30 cellular contexts compared by ENCODE assay signal in genomic region chr5:10715605-10716004, GRCh38.
"Had no signal": no experiment of that assay in that cellular context is flagged by ENCODE, and none has a peak within 500 bp of the region (broad histone marks: within the 10 kb centered on the region; RNA-seq: fewer than 3 reads in every experiment).

No MANE protein-coding gene starts in this region.

- H3K4me1 ChIP-seq: breast epithelium, colonic mucosa had no signal

- H3K4me3 ChIP-seq: breast epithelium, cardiac muscle cell, colonic mucosa had no signal

- H3K36me3 ChIP-seq: breast epithelium, cardiac muscle cell, colonic mucosa had no signal

- H3K4me3 Mint-ChIP-seq: activated B cell treated with CpG ODN at 0.5 μM for 24 hours; activated CD8-positive, alpha-beta T cell treated with anti-CD3 and anti-CD28 coated beads for 36 hours; activated naive CD8-positive, alpha-beta T cell treated with anti-CD3 and anti-CD28 coated beads, Interleukin-2, amount 10 ng/mL, durations not matched to agents 7 days and 5 days; activated T-cell treated with anti-CD3 and anti-CD28 coated beads, Interleukin-2, amount 50 U/mL, for 4 hours; activated T-helper 17 cell treated with anti-CD3 and anti-CD28 coated beads, Interleukin-2, amount 50 U/mL, for 72 hours; T-helper 17 cell; T-helper 2 cell treated with Interferon-gamma antibody and Interleukin-4, amounts not matched to agents 5 μg/mL and 100 μg/mL, for 36 hours had no signal

- H3K27me3 ChIP-seq: breast epithelium, cardiac muscle cell, colonic mucosa had no signal

- H3K27ac ChIP-seq: breast epithelium, cardiac muscle cell, colonic mucosa, WERI-Rb-1 had no signal

- H3K27ac Mint-ChIP-seq: activated B cell treated with CpG ODN at 0.5 μM for 24 hours; activated CD8-positive, alpha-beta T cell treated with anti-CD3 and anti-CD28 coated beads for 36 hours; activated naive CD8-positive, alpha-beta T cell treated with anti-CD3 and anti-CD28 coated beads, Interleukin-2, amount 10 ng/mL, durations not matched to agents 7 days and 5 days; activated T-helper 17 cell treated with anti-CD3 and anti-CD28 coated beads, Interleukin-2, amount 50 U/mL, for 72 hours; T-helper 17 cell; T-helper 2 cell treated with Interferon-gamma antibody and Interleukin-4, amounts not matched to agents 5 μg/mL and 100 μg/mL, for 36 hours had no signal

- ATAC-seq: activated CD4-positive, CD25-positive, alpha-beta regulatory T cell treated with anti-CD3 and anti-CD28 coated beads, Interleukin-2, amount 50 U/mL, for 24 hours; activated CD8-positive, alpha-beta T cell treated with anti-CD3 and anti-CD28 coated beads for 36 hours; activated T-cell treated with anti-CD3 and anti-CD28 coated beads, Interleukin-2, amount 50 U/mL, for 4 hours; activated T-helper 17 cell treated with anti-CD3 and anti-CD28 coated beads, Interleukin-2, amount 50 U/mL, for 72 hours; esophagus mucosa; T-helper 17 cell had no signal

- H3K4me1 Mint-ChIP-seq: activated B cell treated with CpG ODN at 0.5 μM for 24 hours had no signal

- DNase-seq: activated B cell treated with CpG ODN at 0.5 μM for 24 hours; activated CD4-positive, alpha-beta T cell treated with anti-CD3 and anti-CD28 coated beads for 48 hours; activated CD4-positive, alpha-beta T cell treated with anti-CD3 and anti-CD28 coated beads, Interleukin-2, amount 50 U/mL, for 1 hour; activated CD4-positive, alpha-beta T cell treated with anti-CD3 and anti-CD28 coated beads, Interleukin-2, amount 50 U/mL, for 48 hours; activated CD8-positive, alpha-beta memory T cell treated with anti-CD3 and anti-CD28 coated beads for 24 hours; activated CD8-positive, alpha-beta T cell treated with anti-CD3 and anti-CD28 coated beads for 36 hours; activated effector memory CD4-positive, alpha-beta T cell treated with Interleukin-2 at 50 U/mL for 16 hours; activated gamma-delta T cell treated with Interleukin-2 at 50 U/mL for 16 hours; activated naive CD4-positive, alpha-beta T cell treated with anti-CD3 and anti-CD28 coated beads, Interleukin-2, amount 50 U/mL, for 16 hours; activated naive CD4-positive, alpha-beta T cell treated with Interleukin-2 at 50 U/mL for 16 hours; activated naive CD8-positive, alpha-beta T cell treated with anti-CD3 and anti-CD28 coated beads, Interleukin-2, amount 10 ng/mL, durations not matched to agents 7 days and 5 days; activated T-cell treated with anti-CD3 and anti-CD28 coated beads, Interleukin-2, amount 50 U/mL, for 4 hours; amniotic stem cell; anterior cingulate cortex; central memory CD4-positive, alpha-beta T cell; cerebellar nuclear complex; colonic mucosa; effector CD8-positive, alpha-beta T cell; foreskin fibroblast; head of caudate nucleus; T-helper 1 cell; T-helper 17 cell; T1000; WERI-Rb-1 had no signal

- H3K27me3 Mint-ChIP-seq: activated B cell treated with CpG ODN at 0.5 μM for 24 hours; activated CD8-positive, alpha-beta T cell treated with anti-CD3 and anti-CD28 coated beads for 36 hours; activated naive CD8-positive, alpha-beta T cell treated with anti-CD3 and anti-CD28 coated beads, Interleukin-2, amount 10 ng/mL, durations not matched to agents 7 days and 5 days; activated T-helper 17 cell treated with anti-CD3 and anti-CD28 coated beads, Interleukin-2, amount 50 U/mL, for 72 hours; T-helper 17 cell had no signal

- H3K9me3 Mint-ChIP-seq: activated B cell treated with CpG ODN at 0.5 μM for 24 hours; activated CD8-positive, alpha-beta T cell treated with anti-CD3 and anti-CD28 coated beads for 36 hours; activated naive CD8-positive, alpha-beta T cell treated with anti-CD3 and anti-CD28 coated beads, Interleukin-2, amount 10 ng/mL, durations not matched to agents 7 days and 5 days; activated T-cell treated with anti-CD3 and anti-CD28 coated beads, Interleukin-2, amount 50 U/mL, for 4 hours; activated T-helper 17 cell treated with anti-CD3 and anti-CD28 coated beads, Interleukin-2, amount 50 U/mL, for 72 hours; T-helper 2 cell treated with Interferon-gamma antibody and Interleukin-4, amounts not matched to agents 5 μg/mL and 100 μg/mL, for 36 hours had no signal

- H3K9me3 ChIP-seq: breast epithelium, colonic mucosa had no signal
